8 cellular contexts compared by ENCODE assay signal in genomic region chr12:56631790-56632700, GRCh38. TPM values are rescaled to one million over a fixed set of nuclear protein-coding genes. Genes with fewer than 3 reads are reported as not detected.
A peak's percentile ranks its signal among the peaks of the same experiment; 100 is the strongest.
DNase-seq lines count a peak whose midpoint lies in the region; ATAC-seq and TF ChIP-seq lines count a peak whose summit lies in the region.

No MANE protein-coding gene starts in this region.

- H3K36me3 ChIP-seq in endocrine pancreas (ENCODE audit: control insufficient read depth, insufficient read depth, low read length) = no peaks in the 10 kb centered on the region

- peak overlapping the region; percentile 90 for H3K27ac ChIP-seq in C4-2B

- H3K4me1 Mint-ChIP-seq in activated CD8-positive, alpha-beta memory T cell treated with anti-CD3 and anti-CD28 coated beads, Interleukin-2, amount 10 ng/mL, durations not matched to agents 7 days and 5 days = peaks cover 63% of the 10 kb centered on the region
- peaks cover 70% of the 10 kb centered on the region for H3K4me1 Mint-ChIP-seq in mesothelial cell of epicardium

- H3K27me3 ChIP-seq in endocrine pancreas (ENCODE audit: control insufficient read depth, insufficient read depth, low read length) = no peaks in the 10 kb centered on the region

- TF ChIP-seq CTCF in C4-2B (conservative IDR thresholded peaks at IDR 0.05) (no peak), mesothelial cell of epicardium (IDR thresholded peaks at IDR 0.05; ENCODE audit: unreplicated experiment) (no peak)

- no peaks in the 10 kb centered on the region for H3K9me3 ChIP-seq in endocrine pancreas (ENCODE audit: control insufficient read depth, low read length)

- peak overlapping the region; percentile 55 for H3K4me3 Mint-ChIP-seq in activated CD8-positive, alpha-beta memory T cell treated with anti-CD3 and anti-CD28 coated beads, Interleukin-2, amount 10 ng/mL, durations not matched to agents 7 days and 5 days
- peak overlapping the region; percentile 88 for H3K4me3 Mint-ChIP-seq in mesothelial cell of epicardium

- peak overlapping the region; percentile 81 for H3K27ac Mint-ChIP-seq in activated CD8-positive, alpha-beta memory T cell treated with anti-CD3 and anti-CD28 coated beads, Interleukin-2, amount 10 ng/mL, durations not matched to agents 7 days and 5 days
- H3K27ac Mint-ChIP-seq in mesothelial cell of epicardium = peak overlapping the region; percentile 78

- peaks cover 4% of the 10 kb centered on the region for H3K4me1 ChIP-seq in endocrine pancreas (ENCODE audit: control insufficient read depth, insufficient read depth, low read length)

- ATAC-seq in GM21447 (IDR thresholded peaks at IDR 0.05; ENCODE audit: unreplicated experiment) = peak; percentile 18
- ATAC-seq in activated CD8-positive, alpha-beta memory T cell treated with anti-CD3 and anti-CD28 coated beads, Interleukin-2, amount 10 ng/mL, durations not matched to agents 7 days and 5 days = peak; percentile 22
- no peak for ATAC-seq in GM18867 (IDR thresholded peaks at IDR 0.05; ENCODE audit: unreplicated experiment)

- H3K9me3 Mint-ChIP-seq in activated CD8-positive, alpha-beta memory T cell treated with anti-CD3 and anti-CD28 coated beads, Interleukin-2, amount 10 ng/mL, durations not matched to agents 7 days and 5 days (ENCODE audit: low read depth) = no peaks in the 10 kb centered on the region
- no peaks in the 10 kb centered on the region for H3K9me3 Mint-ChIP-seq in mesothelial cell of epicardium

- CTCF ChIA-PET in activated CD8-positive, alpha-beta memory T cell treated with anti-CD3 and anti-CD28 coated beads, Interleukin-2, amount 10 ng/mL, durations not matched to agents 7 days and 5 days (lab: Charles Lee) = interaction anchor here (1.1 kb wide), 1 partner anchor 118 kb away, joined by 3 read pairs; no protein-coding TSS in a partner anchor

- no peaks in the 10 kb centered on the region for H3K27me3 Mint-ChIP-seq in activated CD8-positive, alpha-beta memory T cell treated with anti-CD3 and anti-CD28 coated beads, Interleukin-2, amount 10 ng/mL, durations not matched to agents 7 days and 5 days
- H3K27me3 Mint-ChIP-seq in mesothelial cell of epicardium (ENCODE audit: low read depth) = no peaks in the 10 kb centered on the region

- peaks cover 12% of the 10 kb centered on the region for H3K36me3 Mint-ChIP-seq in activated CD8-positive, alpha-beta memory T cell treated with anti-CD3 and anti-CD28 coated beads, Interleukin-2, amount 10 ng/mL, durations not matched to agents 7 days and 5 days
- no peaks in the 10 kb centered on the region for H3K36me3 Mint-ChIP-seq in mesothelial cell of epicardium

- H3K9ac ChIP-seq in endocrine pancreas (ENCODE audit: control insufficient read depth, insufficient read depth, low read length) = peak overlapping the region; percentile 45

- no peak overlapping the region for H3K4me3 ChIP-seq in endocrine pancreas (ENCODE audit: control insufficient read depth, insufficient read depth, low read length)

- DNase-seq in NCI-H226 = peak; percentile 60
- peak; percentile 81 for DNase-seq in activated CD8-positive, alpha-beta memory T cell treated with anti-CD3 and anti-CD28 coated beads, Interleukin-2, amount 10 ng/mL, durations not matched to agents 7 days and 5 days
- DNase-seq in mesothelial cell of epicardium (ENCODE audit: low spot score in 2 of 2, unreplicated experiment in 2 of 2) = peak; percentile 46 to 60
- DNase-seq in stimulated activated naive CD4-positive, alpha-beta T cell treated with Interleukin-2 at 50 U/mL for 16 hours (lab: John Stamatoyannopoulos, UW) = peak; percentile 59

RNA-seq across cellular contexts. Expression of gene BAZ2A, which starts 1.9 kb away (rescaled TPM):
- 100 to 1,000 TPM; 110 to 113 TPM for total RNA-seq in activated CD8-positive, alpha-beta memory T cell treated with anti-CD3 and anti-CD28 coated beads, Interleukin-2, amount 10 ng/mL, durations not matched to agents 7 days and 5 days
- total RNA-seq in mesothelial cell of epicardium = 99.4 to 107 TPM (median 105 TPM) in 3 replicates

RNA-seq across cellular contexts. Expression of gene ATP5F1B, which starts 13.7 kb away (rescaled TPM):
- 100 to 1,000 TPM; 583 to 726 TPM for total RNA-seq in activated CD8-positive, alpha-beta memory T cell treated with anti-CD3 and anti-CD28 coated beads, Interleukin-2, amount 10 ng/mL, durations not matched to agents 7 days and 5 days
- total RNA-seq in mesothelial cell of epicardium = 361 to 391 TPM (median 387 TPM) in 3 replicates

RNA-seq across cellular contexts. Expression of gene PTGES3, which starts 56.0 kb away (rescaled TPM):
- 100 to 1,000 TPM; 241 to 268 TPM for total RNA-seq in activated CD8-positive, alpha-beta memory T cell treated with anti-CD3 and anti-CD28 coated beads, Interleukin-2, amount 10 ng/mL, durations not matched to agents 7 days and 5 days
- 155 to 161 TPM (median 157 TPM) in 3 replicates for total RNA-seq in mesothelial cell of epicardium
